Comparison of ENCODE assay signal across 34 cellular contexts in the genomic region with DNA sequence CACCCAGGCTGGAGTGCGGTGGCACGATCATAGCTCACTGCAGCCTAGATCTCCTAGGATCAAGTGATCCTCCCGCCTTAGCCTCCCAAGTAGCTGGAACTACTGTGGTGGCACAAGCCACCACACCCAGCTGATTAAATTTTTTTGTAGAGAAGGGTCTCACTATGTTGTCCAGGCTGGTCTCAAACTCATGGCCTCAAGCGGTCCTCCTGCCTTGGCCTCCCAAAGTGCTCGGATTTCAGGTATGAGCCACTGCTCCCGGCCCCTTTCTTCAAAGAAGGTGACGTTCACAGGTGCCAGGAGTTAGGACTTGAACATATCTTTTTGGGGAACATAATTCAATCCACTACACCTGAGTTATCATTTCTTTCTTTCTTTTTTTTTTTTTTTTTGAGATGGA. TPM values are rescaled to one million over a fixed set of nuclear protein-coding genes. Genes with fewer than 3 reads are reported as not detected.
"Had no signal": no experiment of that assay in that cellular context is flagged by ENCODE, and none has a peak within 500 bp of the region (broad histone marks: within the 10 kb centered on the region; RNA-seq: fewer than 3 reads in every experiment).

No MANE protein-coding gene starts in this region.

- H3K27me3 ChIP-seq: brain microvascular endothelial cell, Peyer's patch had no signal

- H3K27ac Mint-ChIP-seq: activated CD4-positive, alpha-beta memory T cell treated with anti-CD3 and anti-CD28 coated beads, Interleukin-2, amount 10 ng/mL, durations not matched to agents 7 days and 5 days; activated CD8-positive, alpha-beta memory T cell treated with anti-CD3 and anti-CD28 coated beads, Interleukin-2, amount 10 ng/mL, durations not matched to agents 7 days and 5 days; activated naive CD4-positive, alpha-beta T cell treated with anti-CD3 and anti-CD28 coated beads, Interleukin-2, amount 10 ng/mL, durations not matched to agents 7 days and 5 days; activated naive CD8-positive, alpha-beta T cell; activated naive CD8-positive, alpha-beta T cell treated with anti-CD3 and anti-CD28 coated beads, Interleukin-2, amount 50 U/mL, for 24 hours; T-cell; T-helper 17 cell had no signal

- H3K36me3 Mint-ChIP-seq: activated CD8-positive, alpha-beta memory T cell treated with anti-CD3 and anti-CD28 coated beads, Interleukin-2, amount 10 ng/mL, durations not matched to agents 7 days and 5 days; activated naive CD4-positive, alpha-beta T cell treated with anti-CD3 and anti-CD28 coated beads, Interleukin-2, amount 10 ng/mL, durations not matched to agents 7 days and 5 days; activated naive CD8-positive, alpha-beta T cell; T-cell had no signal

- H3K4me3 ChIP-seq: Peyer's patch had no signal

- H3K9me3 ChIP-seq: Peyer's patch had no signal

- H3K27me3 Mint-ChIP-seq: activated CD4-positive, alpha-beta memory T cell treated with anti-CD3 and anti-CD28 coated beads, Interleukin-2, amount 10 ng/mL, durations not matched to agents 7 days and 5 days; activated naive CD8-positive, alpha-beta T cell; T-cell; T-helper 17 cell had no signal

- H3K9me3 Mint-ChIP-seq: activated CD4-positive, alpha-beta memory T cell treated with anti-CD3 and anti-CD28 coated beads, Interleukin-2, amount 10 ng/mL, durations not matched to agents 7 days and 5 days; activated naive CD4-positive, alpha-beta T cell treated with anti-CD3 and anti-CD28 coated beads, Interleukin-2, amount 10 ng/mL, durations not matched to agents 7 days and 5 days; activated naive CD8-positive, alpha-beta T cell treated with anti-CD3 and anti-CD28 coated beads, Interleukin-2, amount 50 U/mL, for 24 hours; T-cell had no signal

- H3K27ac ChIP-seq: brain microvascular endothelial cell, VCaP had no signal

- H3K4me3 Mint-ChIP-seq: activated CD4-positive, alpha-beta memory T cell treated with anti-CD3 and anti-CD28 coated beads, Interleukin-2, amount 10 ng/mL, durations not matched to agents 7 days and 5 days; activated CD8-positive, alpha-beta memory T cell treated with anti-CD3 and anti-CD28 coated beads, Interleukin-2, amount 10 ng/mL, durations not matched to agents 7 days and 5 days; activated naive CD4-positive, alpha-beta T cell treated with anti-CD3 and anti-CD28 coated beads, Interleukin-2, amount 10 ng/mL, durations not matched to agents 7 days and 5 days; activated naive CD8-positive, alpha-beta T cell; activated naive CD8-positive, alpha-beta T cell treated with anti-CD3 and anti-CD28 coated beads, Interleukin-2, amount 50 U/mL, for 24 hours; T-cell had no signal

- DNase-seq: activated CD4-positive, alpha-beta memory T cell treated with anti-CD3 and anti-CD28 coated beads, Interleukin-2, amount 10 ng/mL, durations not matched to agents 7 days and 5 days; activated CD4-positive, alpha-beta T cell treated with anti-CD3 and anti-CD28 coated beads for 1 hour; activated CD4-positive, alpha-beta T cell treated with anti-CD3 and anti-CD28 coated beads for 48 hours; activated CD4-positive, CD25-positive, alpha-beta regulatory T cell; activated CD8-positive, alpha-beta memory T cell treated with anti-CD3 and anti-CD28 coated beads for 24 hours; activated CD8-positive, alpha-beta memory T cell treated with anti-CD3 and anti-CD28 coated beads, Interleukin-2, amount 10 ng/mL, durations not matched to agents 7 days and 5 days; activated CD8-positive, alpha-beta memory T cell treated with anti-CD3 and anti-CD28 coated beads, Interleukin-2, amount 50 U/mL, for 48 hours; activated effector memory CD4-positive, alpha-beta T cell treated with Interleukin-2 at 50 U/mL for 16 hours; activated naive CD4-positive, alpha-beta T cell treated with anti-CD3 and anti-CD28 coated beads, Interleukin-2, amount 10 ng/mL, durations not matched to agents 7 days and 5 days; activated naive CD8-positive, alpha-beta T cell treated with anti-CD3 and anti-CD28 coated beads, Interleukin-2, amount 50 U/mL, for 24 hours; activated T-cell treated with anti-CD3 and anti-CD28 coated beads, Interleukin-2, amount 50 U/mL, for 48 hours; brain microvascular endothelial cell; central memory CD4-positive, alpha-beta T cell; MM.1S; NCI-H1092 treated with DMSO at 0.1 percent for 48 hours; NCI-H187; NCI-H2029 treated with DMSO at 0.1 percent for 48 hours; NCI-H2107; NCI-H2171; NCI-H510A; NCI-H526; NCI-H748 treated with DMSO at 0.1 percent for 48 hours; NK-92 treated with Interleukin-12 subunit alpha and Interleukin-12 subunit beta, amount 100 ng/mL, for 24 hours; PC-3; Peyer's patch; RPMI8226; SIG-M5; T-cell; T-helper 17 cell; T-helper 9 cell had no signal

- H3K36me3 ChIP-seq: brain microvascular endothelial cell, Peyer's patch had no signal

- ATAC-seq: activated CD8-positive, alpha-beta memory T cell treated with anti-CD3 and anti-CD28 coated beads, Interleukin-2, amount 10 ng/mL, durations not matched to agents 7 days and 5 days; activated naive CD8-positive, alpha-beta T cell treated with anti-CD3 and anti-CD28 coated beads, Interleukin-2, amount 50 U/mL, for 24 hours; PC-3; SK-N-SH treated with all-trans-retinoic acid at 6 μM for 48 hours; T-cell; T-helper 17 cell had no signal

RNA-seq across cellular contexts. Expression of a gene that starts 59.1 kb away (rescaled TPM):
- total RNA-seq: LHCN-M2, PC-3 had no signal
